Comparison of ENCODE assay signal across 8 cellular contexts in the genomic region with DNA sequence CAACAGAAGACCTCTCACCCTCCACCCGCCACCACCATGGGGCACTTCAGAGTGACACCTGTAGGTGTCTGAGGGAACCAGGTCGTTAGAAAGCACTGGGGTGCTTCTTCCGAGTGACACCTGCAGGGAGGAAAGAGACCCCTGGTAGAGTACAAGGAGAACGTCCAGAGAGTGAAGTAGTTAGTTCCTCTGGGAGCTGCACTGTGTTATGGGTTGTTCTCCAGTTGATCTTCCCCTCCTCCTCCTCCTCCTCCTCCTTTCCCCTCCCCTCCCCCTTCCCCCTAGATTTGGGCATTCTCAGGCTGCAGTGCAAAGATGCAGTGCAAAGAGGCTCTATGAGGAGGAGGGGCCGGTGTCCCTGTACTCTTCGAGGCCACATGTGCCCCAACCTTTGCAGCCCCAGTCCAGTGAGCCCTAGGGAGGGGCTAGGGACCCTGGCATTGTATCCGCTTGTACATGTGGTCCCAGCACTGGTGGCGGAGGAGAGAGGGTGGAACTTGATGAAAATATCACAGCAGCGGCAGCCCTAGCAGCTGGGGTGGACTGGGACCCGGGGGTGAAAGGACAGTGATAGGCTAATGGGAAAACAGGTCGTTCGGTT. TPM values are rescaled to one million over a fixed set of nuclear protein-coding genes. Genes with fewer than 3 reads are reported as not detected.
DNase-seq lines count a peak whose midpoint lies in the region; ATAC-seq, FAIRE-seq and TF ChIP-seq lines count a peak whose summit lies in the region.

No MANE protein-coding gene starts in this region.

- no peaks in the 10 kb centered on the region for H3K27me3 ChIP-seq in skeletal muscle satellite cell (ENCODE audit: control insufficient read depth, insufficient read depth, low read length)

- peaks cover 21% of the 10 kb centered on the region for H3K4me1 ChIP-seq in skeletal muscle satellite cell (ENCODE audit: control insufficient read depth, insufficient read depth, low read length)

- peak overlapping the region; percentile 90 for H3K9ac ChIP-seq in skeletal muscle satellite cell (ENCODE audit: low read depth, low read length)

- H3K27ac ChIP-seq in VCaP, result peak overlapping the region; percentile 87

- peak overlapping the region; percentile 73 for H3K4me3 ChIP-seq in skeletal muscle satellite cell (ENCODE audit: low read length)

- in situ Hi-C loops in GM13976 (cut with MboI; ENCODE audit: low sequenced_read_pairs, unreplicated experiment), result loop anchor here (25.0 kb wide), 1 partner anchor 118 kb away; a partner anchor contains a TSS

- TF ChIP-seq CTCF in GM13976 (IDR thresholded peaks at IDR 0.05; ENCODE audit: borderline replicate concordance, control extremely low read depth, extremely low read depth, insufficient read depth, missing control alignments) (peak; percentile 14), VCaP (conservative IDR thresholded peaks at IDR 0.05) (no peak)

- H3K9me3 ChIP-seq in skeletal muscle satellite cell (replicated peaks; ENCODE audit: low read length), result no peaks in the 10 kb centered on the region

- peak overlapping the region; percentile 95 for H3K4me2 ChIP-seq in skeletal muscle satellite cell (ENCODE audit: low read length)

- DNase-seq in GM13976 (ENCODE audit: low spot score) (peak; percentile 16), germinal center (ENCODE audit: low spot score) (peak; percentile 84), UCSD-AML1 (lab: John Stamatoyannopoulos, UW; ENCODE audit: unreplicated experiment) (no peak), HTR-8/SVneo (ENCODE audit: insufficient read length, low spot score) (no peak), NCI-H526 (lab: John Stamatoyannopoulos, UW) (no peak)

- ATAC-seq in GM19324 (IDR thresholded peaks at IDR 0.05; ENCODE audit: low FRiP score, unreplicated experiment), result no peak

- peaks cover 31% of the 10 kb centered on the region for H3K36me3 ChIP-seq in skeletal muscle satellite cell (ENCODE audit: insufficient read depth, low read length)

- no peak for FAIRE-seq in HTR-8/SVneo (lab: Jason Lieb, UNC)

RNA-seq across cellular contexts. Expression of a gene that starts 0.8 kb away (rescaled TPM):
- total RNA-seq in skeletal muscle satellite cell (2012; rRNA removed), result 15.5 and 19.4 TPM in 2 replicates

RNA-seq across cellular contexts. Expression of a gene that starts 26.3 kb away (rescaled TPM):
- 11.4 and 15.5 TPM in 2 replicates for total RNA-seq in skeletal muscle satellite cell (2012; rRNA removed)

RNA-seq across cellular contexts. Expression of a gene that starts 27.0 kb away (rescaled TPM):
- total RNA-seq in skeletal muscle satellite cell (2012; rRNA removed), result not detected in 2 replicates

RNA-seq across cellular contexts. Expression of a gene that starts 29.2 kb away (rescaled TPM):
- total RNA-seq in skeletal muscle satellite cell (2012; rRNA removed), result 0.66 and 2.5 TPM in 2 replicates

RNA-seq across cellular contexts. Expression of a gene that starts 34.7 kb away (rescaled TPM):
- 20.8 and 28.9 TPM in 2 replicates for total RNA-seq in skeletal muscle satellite cell (2012; rRNA removed)

Comparison
In these comparisons a context has a peak if more than half of its experiments do, and no peak if none do; other contexts are left out.
1. DNase-seq: peak in GM13976 (single experiment) and germinal center (single experiment); none in UCSD-AML1 (single experiment), HTR-8/SVneo (single experiment) and NCI-H526 (0 of 2).